7 cellular contexts compared by ENCODE assay signal in the genomic region with DNA sequence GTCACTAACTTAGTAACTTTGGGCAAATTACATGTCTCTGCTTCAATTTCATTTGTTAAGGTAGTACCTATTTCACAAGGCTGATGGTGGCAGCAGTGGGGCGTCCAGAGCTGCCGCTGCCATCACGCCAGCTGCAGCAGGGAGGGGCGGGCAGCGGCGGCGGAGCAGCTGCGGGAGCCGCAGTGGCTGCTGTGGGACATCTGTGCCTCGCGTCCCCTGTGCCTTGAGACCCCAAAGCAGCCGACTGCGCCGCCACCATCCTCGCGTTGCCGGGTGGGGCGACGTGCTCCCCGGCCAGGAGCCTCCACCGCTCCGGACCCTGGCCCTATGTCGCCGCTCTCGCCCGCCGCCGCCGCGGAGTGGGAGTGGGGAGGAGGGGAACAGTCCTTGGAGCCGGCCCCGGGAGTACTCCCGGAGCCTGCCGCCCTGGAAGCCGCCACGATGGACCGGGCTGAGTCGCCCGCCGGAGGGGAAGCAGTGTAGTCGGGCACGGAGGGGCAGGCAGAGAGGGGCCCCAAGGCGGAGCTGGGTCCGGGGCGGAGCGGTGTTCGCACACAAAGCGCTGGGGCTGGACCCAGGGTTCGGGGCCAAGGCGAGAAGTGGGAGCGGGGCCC. TPM values are rescaled to one million over a fixed set of nuclear protein-coding genes. Genes with fewer than 3 reads are reported as not detected.
DNase-seq lines count a peak whose midpoint lies in the region; ATAC-seq, FAIRE-seq and TF ChIP-seq lines count a peak whose summit lies in the region.

No MANE protein-coding gene starts in this region.

- peaks cover 8% of the 10 kb centered on the region; the same call in 1 of the 2 replicates for H3K4me1 ChIP-seq in HUES64 (ENCODE audit: insufficient read depth, low read length)
- no peaks in the 10 kb centered on the region for H3K4me1 ChIP-seq in GM12878 (ENCODE audit: control insufficient read depth, insufficient read depth, low read length)
- peaks cover 10% of the 10 kb centered on the region for H3K4me1 ChIP-seq in psoas muscle

- intact Hi-C loops in GM12878 (cut with micrococcal nuclease; ENCODE audit: unreplicated experiment), result no loop called here
- intact Hi-C loops in psoas muscle (cut with DNase I), result no loop called here

- peak overlapping the region; percentile 68 for H3K4me2 ChIP-seq in GM12878 (ENCODE audit: control insufficient read depth, insufficient read depth)

- no peaks in the 10 kb centered on the region for H3K79me2 ChIP-seq in GM12878 (ENCODE audit: control insufficient read depth, insufficient read depth, low read length)

- no peak for FAIRE-seq in GM12878 (lab: Jason Lieb, UNC)

- H3K27me3 ChIP-seq in HUES64 (ENCODE audit: insufficient read depth, low read length), result no peaks in the 10 kb centered on the region
- H3K27me3 ChIP-seq in GM12878 (replicated peaks in 1 of 2; ENCODE audit: control insufficient read depth in 2 of 2, insufficient read depth in 2 of 2, low read length in 1 of 2), result peaks cover 0 to 4% of the 10 kb centered on the region in 2 experiments; a peak in 3 of 4 replicates
- no peaks in the 10 kb centered on the region for H3K27me3 ChIP-seq in psoas muscle (ENCODE audit: insufficient read depth in 3 of 3, low read length in 2 of 3)

- POLR2A ChIA-PET in GM12878 (lab: Charles Lee), result no interaction called here

- BruUV-seq in GM12878 (replicated peaks; lab: Mats Ljungman, UMichigan), result no TSS peak

- RAD21 ChIA-PET in GM12878 (lab: Charles Lee; ENCODE audit: unreplicated experiment), result no interaction called here

- peak; percentile 34 to 83 for DNase-seq in SW 1271 (lab: John Stamatoyannopoulos, UW)
- DNase-seq in GM12878 (ENCODE audit: low read depth, low spot score), result no peak
- DNase-seq in hippocampal formation (lab: John Stamatoyannopoulos, UW), result peak; percentile 70 to 73
- peak; percentile 60 to 72 for DNase-seq in psoas muscle
- DNase-seq in Kasumi-1 (lab: John Stamatoyannopoulos, UW), result no peak

- peak overlapping the region; percentile 88 for H3K27ac ChIP-seq in HUES64 (ENCODE audit: low read depth, low read length)
- H3K27ac ChIP-seq in GM12878 (ENCODE audit: control insufficient read depth, insufficient read depth), result no peak overlapping the region
- H3K27ac ChIP-seq in psoas muscle, result peak overlapping the region; percentile 89

- TF ChIP-seq RAD21 in GM12878 (IDR thresholded peaks at IDR 0.05; ENCODE audit: insufficient read depth, low read depth, low read length), result peak; percentile 58; the same call in 1 of the 2 replicates

- H2AFZ ChIP-seq in GM12878 (ENCODE audit: control insufficient read depth, low read depth, low read length), result peak overlapping the region; percentile 47

- H3K4me3 ChIP-seq in HUES64 (ENCODE audit: low read length) (peak overlapping the region; percentile 85), GM12878 (0 out of 2 replicates have a peak overlapping the region, but pooled peaks have one; percentile 20), psoas muscle (peak overlapping the region; percentile 84)

- TF ChIP-seq POLR2A in GM12878 (IDR thresholded peaks at IDR 0.05; ENCODE audit: low read depth, low read length), result no peak

- TF ChIP-seq CTCF in GM12878 (IDR thresholded peaks at IDR 0.05 in 2 of 3, conservative IDR thresholded peaks at IDR 0.05 in 1 of 3; ENCODE audit: control insufficient read depth in 2 of 3, extremely low read depth in 1 of 3, insufficient read depth in 1 of 3, low read depth in 3 of 3, low read length in 3 of 3), result peak in 2 of 3 experiments; percentile 22 to 23; a peak in 1 of 6 replicates
- peak; percentile 35 for TF ChIP-seq CTCF in psoas muscle (IDR thresholded peaks at IDR 0.05)

- peak overlapping the region; percentile 90 for H3K9ac ChIP-seq in HUES64 (ENCODE audit: low read depth, low read length)
- H3K9ac ChIP-seq in GM12878 (ENCODE audit: control insufficient read depth, insufficient read depth, low read length), result no peak overlapping the region

- ATAC-seq in GM18511 (IDR thresholded peaks at IDR 0.05; ENCODE audit: unreplicated experiment) (peak; percentile 71), GM12878 (no peak), psoas muscle (peak; percentile 78 to 90 (median 86))

- WGBS in HUES64, result under 1% methylated on average over 51 of the region's 51 CpGs
- 45% methylated on average over 36 of the region's 51 CpGs for WGBS in GM12878 (ENCODE audit: insufficient coverage, insufficient replicate concordance, low lambda C conversion rate, missing lambda C conversion rate)
- 1 to 3% (median 1%) methylated on average over 27 to 51 of the region's 51 CpGs for WGBS in psoas muscle, 3 donors

- CTCF ChIA-PET in GM12878 (lab: Yijun Ruan, JAX), result interaction anchor here (0.7 kb wide), 1 partner anchor 15 kb away, joined by 3 read pairs; no protein-coding TSS in a partner anchor

- H3K36me3 ChIP-seq in HUES64 (ENCODE audit: insufficient read depth, low read length) (no peaks in the 10 kb centered on the region), GM12878 (ENCODE audit: control insufficient read depth in 2 of 2, insufficient read depth in 2 of 2, low read length in 1 of 2) (no peaks in the 10 kb centered on the region), psoas muscle (ENCODE audit: insufficient read depth in 1 of 2, low read depth in 1 of 2) (peaks cover 0 to 28% of the 10 kb centered on the region in 2 donors)

- H4K20me1 ChIP-seq in GM12878 (ENCODE audit: control insufficient read depth, insufficient read depth), result no peaks in the 10 kb centered on the region

- peaks cover 8% of the 10 kb centered on the region for H3K9me3 ChIP-seq in HUES64 (ENCODE audit: insufficient read depth, low read depth, low read length)
- H3K9me3 ChIP-seq in GM12878 (replicated peaks; ENCODE audit: control insufficient read depth, insufficient read depth, low read length), result peaks cover 6% of the 10 kb centered on the region; the same call in 1 of the 3 replicates
- no peaks in the 10 kb centered on the region for H3K9me3 ChIP-seq in psoas muscle

- TF ChIP-seq EP300 in GM12878 (IDR thresholded peaks at IDR 0.05; ENCODE audit: borderline replicate concordance in 1 of 2, control insufficient read depth in 1 of 2, low read depth in 2 of 2, low read length in 2 of 2), result no peak

- SMC1A ChIA-PET in GM12878 (lab: Charles Lee; ENCODE audit: uncharacterized antibody, unreplicated experiment), result no interaction called here

- in situ Hi-C loops in GM12878 (cut with MboI), result no loop called here

TF ChIP-seq in GM12878, 131 proteins besides CTCF, POLR2A, EP300 and RAD21:
- TF ChIP-seq MAX (IDR thresholded peaks at IDR 0.05; ENCODE audit: low read depth, low read length) (no peak), SMAD5 (IDR thresholded peaks at IDR 0.05; ENCODE audit: low read depth) (no peak), TCF3 (IDR thresholded peaks at IDR 0.05; ENCODE audit: borderline replicate concordance, insufficient read depth, low read depth, low read length) (0 out of 2 replicates have a peak, but pooled peaks have one; percentile 61), TCF12 (IDR thresholded peaks at IDR 0.05; ENCODE audit: low read depth, low read length) (peak; percentile 52; the same call in 1 of the 2 replicates), SUZ12 (IDR thresholded peaks at IDR 0.05; ENCODE audit: unreplicated experiment) (peak; percentile 78), BMI1 (IDR thresholded peaks at IDR 0.05; ENCODE audit: borderline replicate concordance) (no peak), YY1 (IDR thresholded peaks at IDR 0.05; ENCODE audit: low read depth, low read length) (peak; percentile 48; the same call in 1 of the 2 replicates), ESRRA (IDR thresholded peaks at IDR 0.05; ENCODE audit: low read length) (no peak), JUNB (IDR thresholded peaks at IDR 0.05) (no peak), LARP7 (IDR thresholded peaks at IDR 0.05) (no peak), RELB (IDR thresholded peaks at IDR 0.05; ENCODE audit: low read depth) (no peak), ZSCAN29 (IDR thresholded peaks at IDR 0.05) (no peak)

RNA-seq across cellular contexts. Expression of gene A2M, which starts 51.4 kb away (rescaled TPM):
- polyA plus RNA-seq in HUES64 (2013, experiment 1 of 2), result 5.3 TPM
- polyA plus RNA-seq in HUES64 (2013, experiment 2 of 2), result 14.6 TPM
- total RNA-seq in GM12878 (2013; cell fraction: nucleolus; rRNA removed), result not detected in 2 replicates
- total RNA-seq in GM12878 (2014; rRNA removed) (not detected in 2 replicates), GM12878 (2014; rRNA removed; fragmentation: Illumina TruSeq; extraction: Trizol) (not detected in 2 replicates), GM12878 (2021) (2.0 and 3.5 TPM in 2 replicates), psoas muscle (100 to 1,000 TPM in 2 of 4 donors, 10 to 100 TPM in 2; 86.0 to 242 (median 123) TPM)
- polyA plus RNA-seq in GM12878 (2011; ENCODE audit: low read depth), result not detected
- polyA plus RNA-seq in GM12878 (2011; rRNA removed) (0.04 and 0.10 TPM in 2 replicates), GM12878 (2014; fragmentation: Illumina TruSeq; extraction: Trizol) (not detected in 2 replicates), GM12878 (2014; fragmentation: Nextera tagmentation; extraction: Ambion mirVana) (not detected), GM12878 (2014; rRNA removed) (0.03 TPM in 1 of 2 replicates, not detected in the other), GM12878 (2016; fragmentation: Nextera tagmentation; extraction: Ambion mirVana) (under 1 TPM; 0.20 to 0.69 TPM), psoas muscle (10 to 100 TPM; 42.6 to 53.0 (median 46.4) TPM)
- 0.06 and 0.45 TPM in 2 replicates for polyA plus RNA-seq in GM12878 (2011; cell fraction: cytosol; rRNA removed)
- polyA plus RNA-seq in GM12878 (2011; cell fraction: nucleus; rRNA removed), result 0.06 and 0.45 TPM in 2 replicates
- 0.16 and 0.28 TPM in 2 replicates for polyA plus RNA-seq in GM12878 (2012)
- polyA minus RNA-seq in GM12878 (2011; rRNA and poly(A)+ RNA removed), result 0.07 and 2.6 TPM in 2 replicates
- not detected in 2 replicates for polyA minus RNA-seq in GM12878 (2011; cell fraction: cytosol; rRNA and poly(A)+ RNA removed)
- not detected in 2 replicates for polyA minus RNA-seq in GM12878 (2011; cell fraction: nucleus; rRNA and poly(A)+ RNA removed)

Comparison
In these comparisons a context has a peak if more than half of its experiments do, and no peak if none do; other contexts are left out.
1. H3K4me3 ChIP-seq: peak in every context shown above with its lines; median percentile 85 in HUES64; 84 in psoas muscle; 20 in GM12878.
2. DNase-seq: peak in SW 1271 (2 of 2), hippocampal formation (2 of 2) and psoas muscle (2 of 2); none in GM12878 (single experiment) and Kasumi-1 (0 of 2).
3. RNA of gene A2M, which starts 51.4 kb away (total RNA-seq): 86.0 to 242 TPM in psoas muscle; 2.0 to 3.5 TPM in GM12878; every median in the first group is over 10 times any median in the second.